ENCODE assay signal across 18 cellular contexts in genomic region chr1:112665857-112666256, GRCh38. TPM values are rescaled to one million over a fixed set of nuclear protein-coding genes. Genes with fewer than 3 reads are reported as not detected.
DNase-seq lines count a peak whose midpoint lies in the region; ATAC-seq, FAIRE-seq and TF ChIP-seq lines count a peak whose summit lies in the region.
"Had no signal": no experiment of that assay in that cellular context is flagged by ENCODE, and none has a peak within 500 bp of the region (broad histone marks: within the 10 kb centered on the region; RNA-seq: fewer than 3 reads in every experiment).

No MANE protein-coding gene starts in this region.

- H3K4me3 Mint-ChIP-seq in T-cell, result no peak overlapping the region
- H3K4me3 Mint-ChIP-seq in activated naive CD8-positive, alpha-beta T cell treated with anti-CD3 and anti-CD28 coated beads, Interleukin-2, amount 50 U/mL, for 24 hours, result no peak overlapping the region

- no peaks in the 10 kb centered on the region for H3K9me3 Mint-ChIP-seq in T-cell
- H3K9me3 Mint-ChIP-seq in activated naive CD8-positive, alpha-beta T cell treated with anti-CD3 and anti-CD28 coated beads, Interleukin-2, amount 50 U/mL, for 24 hours, result no peaks in the 10 kb centered on the region

- BruUV-seq in HepG2 (replicated peaks; lab: Mats Ljungman, UMichigan), result no TSS peak

- POLR2A ChIA-PET in HepG2 (lab: Yijun Ruan, JAX) (interaction anchor here (1.8 kb wide), 1 partner anchor 9 kb away, joined by 7 read pairs; the partner anchor contains the start of gene MOV10), T-cell (lab: Charles Lee) (interaction anchor here in 1 of 2 donors (1.2 kb wide), 1 partner anchor 9 kb away, joined by 3 read pairs; no protein-coding TSS in a partner anchor)

- H2BK120ac ChIP-seq in trophoblast cell (ENCODE audit: insufficient read depth, low read length, poor library complexity), result no peak overlapping the region

- in situ Hi-C loops in HepG2 (cut with HindIII; ENCODE audit: extremely low pct_ligation_motif_present, low pct_unique_long_range_greater_than_20kb), result no loop called here

- no peak overlapping the region for H4K8ac ChIP-seq in trophoblast cell (ENCODE audit: low read depth, low read length)

- H3K79me1 ChIP-seq in trophoblast cell (ENCODE audit: low read length), result no peaks in the 10 kb centered on the region

- intact Hi-C loops in HepG2 (cut with micrococcal nuclease; ENCODE audit: unreplicated experiment) (no loop called here), right lobe of liver (cut with DNase I) (no loop called here)

- no peaks in the 10 kb centered on the region for H3K27me3 Mint-ChIP-seq in T-cell
- H3K27me3 Mint-ChIP-seq in activated naive CD8-positive, alpha-beta T cell treated with anti-CD3 and anti-CD28 coated beads, Interleukin-2, amount 50 U/mL, for 24 hours, result no peaks in the 10 kb centered on the region

- no peak overlapping the region for H2AFZ ChIP-seq in HepG2 (ENCODE audit: low read length)
- no peak overlapping the region for H2AFZ ChIP-seq in trophoblast cell (ENCODE audit: insufficient read depth, low read length, poor library complexity)

- TF ChIP-seq EP300 in HepG2 (IDR thresholded peaks at IDR 0.05; ENCODE audit: low read depth in 2 of 2, low read length in 2 of 2) (no peak), HepG2 (CRISPR knock-in tag; IDR thresholded peaks at IDR 0.05; ENCODE audit: borderline replicate concordance) (no peak)

- TF ChIP-seq CTCF in HepG2 (CRISPR knock-in tag; IDR thresholded peaks at IDR 0.05) (no peak), right lobe of liver (IDR thresholded peaks at IDR 0.05) (no peak)

- H3K18ac ChIP-seq in trophoblast cell (ENCODE audit: low read length), result no peak overlapping the region

- no peak overlapping the region for H3K4me3 ChIP-seq in HepG2 (replicated peaks in 1 of 3; ENCODE audit: insufficient read depth in 1 of 3, low read depth in 2 of 3, low read length in 3 of 3)
- H3K4me3 ChIP-seq in right lobe of liver, result no peak overlapping the region
- no peak overlapping the region for H3K4me3 ChIP-seq in trophoblast cell (ENCODE audit: low read depth, low read length)
- no peak overlapping the region for H3K4me3 ChIP-seq in MG63

- H3K23ac ChIP-seq in trophoblast cell (ENCODE audit: low read length), result no peak overlapping the region

- DNase-seq in HepG2 (ENCODE audit: low spot score) (no peak), right lobe of liver (no peak), T-cell (no peak), trophoblast cell (peak; percentile 26 to 83), Kasumi-1 (lab: John Stamatoyannopoulos, UW) (no peak), MG63 (no peak)
- DNase-seq in activated naive CD8-positive, alpha-beta T cell treated with anti-CD3 and anti-CD28 coated beads, Interleukin-2, amount 50 U/mL, for 24 hours, result no peak
- DNase-seq in activated CD8-positive, alpha-beta memory T cell treated with anti-CD3 and anti-CD28 coated beads, Interleukin-2, amount 50 U/mL, for 4 hours, result no peak
- DNase-seq: ACHN, AML-193, DMS79, HCEC 1CT, NCI-H1436 treated with DMSO at 0.1 percent for 48 hours, NCI-H2081, NCI-H748 treated with DMSO at 0.1 percent for 48 hours, OCI-M1, SHP77 treated with DMSO at 0.1 percent for 48 hours had no signal

- H3K27ac ChIP-seq in HepG2 (ENCODE audit: extremely low read length, insufficient read depth, low read length) (no peak overlapping the region), right lobe of liver (no peak overlapping the region), trophoblast cell (ENCODE audit: low read depth, low read length) (no peak overlapping the region)

- H3K4me1 Mint-ChIP-seq in T-cell, result peaks cover 21 to 26% (median 23%) of the 10 kb centered on the region in 3 donors
- peaks cover 20% of the 10 kb centered on the region for H3K4me1 Mint-ChIP-seq in activated naive CD8-positive, alpha-beta T cell treated with anti-CD3 and anti-CD28 coated beads, Interleukin-2, amount 50 U/mL, for 24 hours

- no peak for TF ChIP-seq RAD21 in HepG2 (CRISPR knock-in tag; IDR thresholded peaks at IDR 0.05)

- H2AK5ac ChIP-seq in trophoblast cell (ENCODE audit: low read length), result no peak overlapping the region

- H3K79me2 ChIP-seq in HepG2 (ENCODE audit: insufficient read depth, low read length) (no peaks in the 10 kb centered on the region), trophoblast cell (ENCODE audit: control insufficient read depth, insufficient read depth, low read length, poor library complexity) (no peaks in the 10 kb centered on the region)

- H3K9me3 ChIP-seq in HepG2 (ENCODE audit: low read length) (no peaks in the 10 kb centered on the region), right lobe of liver (no peaks in the 10 kb centered on the region), trophoblast cell (ENCODE audit: insufficient read depth, low read depth, low read length) (no peaks in the 10 kb centered on the region), MG63 (no peaks in the 10 kb centered on the region)

- H4K20me1 ChIP-seq in HepG2 (ENCODE audit: insufficient read depth, low read length), result no peaks in the 10 kb centered on the region

- no peak overlapping the region for H3K14ac ChIP-seq in trophoblast cell (ENCODE audit: low read length)

- H4K91ac ChIP-seq in trophoblast cell (ENCODE audit: low read depth, low read length), result no peak overlapping the region

- H3K27me3 ChIP-seq in HepG2 (ENCODE audit: control insufficient read depth in 1 of 2, insufficient read depth in 2 of 2, low read length in 2 of 2) (no peaks in the 10 kb centered on the region; a peak in 1 of 5 replicates), right lobe of liver (no peaks in the 10 kb centered on the region), trophoblast cell (ENCODE audit: insufficient read depth, low read length) (no peaks in the 10 kb centered on the region), MG63 (no peaks in the 10 kb centered on the region)

- H2BK5ac ChIP-seq in trophoblast cell (ENCODE audit: low read depth, low read length, poor library complexity), result no peak overlapping the region

- peaks cover 65% of the 10 kb centered on the region for H3K36me3 Mint-ChIP-seq in T-cell
- H3K36me3 Mint-ChIP-seq in activated naive CD8-positive, alpha-beta T cell treated with anti-CD3 and anti-CD28 coated beads, Interleukin-2, amount 50 U/mL, for 24 hours (ENCODE audit: low read depth), result peaks cover 80% of the 10 kb centered on the region

- no peak overlapping the region for H3K4me2 ChIP-seq in HepG2 (ENCODE audit: low read depth, low read length)
- H3K4me2 ChIP-seq in trophoblast cell (ENCODE audit: low read length), result no peak overlapping the region

- ATAC-seq in HepG2 (no peak), right lobe of liver (no peak), T-cell (replicated peaks in 1 of 4) (no peak)
- ATAC-seq in activated naive CD8-positive, alpha-beta T cell treated with anti-CD3 and anti-CD28 coated beads, Interleukin-2, amount 50 U/mL, for 24 hours, result no peak

- no peak overlapping the region for H2BK12ac ChIP-seq in trophoblast cell (ENCODE audit: low read length)

- no peaks in the 10 kb centered on the region for H3K4me1 ChIP-seq in HepG2 (ENCODE audit: insufficient read depth, low read length)
- no peaks in the 10 kb centered on the region for H3K4me1 ChIP-seq in right lobe of liver
- no peaks in the 10 kb centered on the region for H3K4me1 ChIP-seq in trophoblast cell (ENCODE audit: control insufficient read depth in 1 of 2, insufficient read depth in 2 of 2, low read length in 2 of 2)

- TF ChIP-seq POLR2A in HepG2 (IDR thresholded peaks at IDR 0.05; ENCODE audit: insufficient read depth in 1 of 2, low read depth in 2 of 2, low read length in 2 of 2) (no peak), right lobe of liver (IDR thresholded peaks at IDR 0.05) (no peak)

- FAIRE-seq in HepG2 (lab: Jason Lieb, UNC), result no peak
- FAIRE-seq: D721Med had no signal

- no peak overlapping the region for H4K12ac ChIP-seq in trophoblast cell (ENCODE audit: low read depth, low read length)

- no peak overlapping the region for H3K4ac ChIP-seq in trophoblast cell (ENCODE audit: low read depth, low read length)

- peak overlapping the region; percentile 11 to 27 for H3K27ac Mint-ChIP-seq in T-cell
- H3K27ac Mint-ChIP-seq in activated naive CD8-positive, alpha-beta T cell treated with anti-CD3 and anti-CD28 coated beads, Interleukin-2, amount 50 U/mL, for 24 hours, result peak overlapping the region; percentile 21

- H3K36me3 ChIP-seq in HepG2 (replicated peaks in 1 of 2; ENCODE audit: control insufficient read depth in 1 of 2, insufficient read depth in 2 of 2, low read length in 2 of 2), result peaks cover 10 to 83% of the 10 kb centered on the region in 2 experiments
- peaks cover 0 to 77% (median 14%) of the 10 kb centered on the region in 4 donors for H3K36me3 ChIP-seq in right lobe of liver
- H3K36me3 ChIP-seq in trophoblast cell (ENCODE audit: control insufficient read depth in 1 of 2, insufficient read depth in 2 of 2, low read length in 2 of 2), result peaks cover 25 to 38% of the 10 kb centered on the region in 2 experiments
- peaks cover 93% of the 10 kb centered on the region for H3K36me3 ChIP-seq in MG63

- 98% methylated on average over 3 of the region's 3 CpGs for WGBS in HepG2 (ENCODE audit: low lambda C conversion rate)
- 98% methylated on average over 3 of the region's 3 CpGs for WGBS in right lobe of liver (ENCODE audit: insufficient coverage, low coverage, low lambda C conversion rate, missing lambda C conversion rate)
- WGBS in trophoblast cell (ENCODE audit: extremely low coverage, insufficient coverage, insufficient read length), result no CpG with 5 or more reads among the region's 3 CpGs

- H3K9ac ChIP-seq in HepG2 (ENCODE audit: insufficient read depth, low read depth, low read length) (no peak overlapping the region), trophoblast cell (ENCODE audit: low read length) (no peak overlapping the region)

- CTCF ChIA-PET in HepG2 (lab: Yijun Ruan, JAX; ENCODE audit: low intra/inter-chr PET ratio, low total read pairs), result no interaction called here
- CTCF ChIA-PET in T-cell (lab: Charles Lee), result interaction anchor here in 1 of 2 donors (1.5 kb wide), 2 partner anchors 7 to 9 kb away, joined by 3 to 5 read pairs; partner anchors contain the start of gene MOV10

RNA-seq across cellular contexts. Expression of gene MOV10, which starts 8.6 kb away (rescaled TPM):
- 38.0 and 56.4 TPM in 2 replicates for total RNA-seq in HepG2 (2016; rRNA removed; fragmentation: Illumina TruSeq; extraction: Trizol)
- 8.9 and 12.9 TPM in 2 replicates for total RNA-seq in HepG2 (2016; cell fraction: cytosol; rRNA removed; fragmentation: Illumina TruSeq; extraction: Trizol; ENCODE audit: low read depth)
- 38.3 and 56.0 TPM in 2 replicates for total RNA-seq in HepG2 (2016; cell fraction: insoluble cytoplasmic fraction; rRNA removed; fragmentation: Illumina TruSeq; extraction: Trizol)
- total RNA-seq in HepG2 (2016; cell fraction: membrane; rRNA removed; fragmentation: Illumina TruSeq; extraction: Trizol), result 16.5 and 18.1 TPM in 2 replicates
- 73.8 and 86.8 TPM in 2 replicates for total RNA-seq in HepG2 (2016; cell fraction: nucleus; rRNA removed; fragmentation: Illumina TruSeq; extraction: Trizol)
- 58.2 and 70.6 TPM in 2 replicates for polyA plus RNA-seq in HepG2 (2011; rRNA removed)
- 29.1 and 29.4 TPM in 2 replicates for polyA plus RNA-seq in HepG2 (2011; cell fraction: cytosol; rRNA removed)
- 312 and 401 TPM in 2 replicates for polyA plus RNA-seq in HepG2 (2011; cell fraction: nucleus; rRNA removed)
- 49.6 and 55.9 TPM in 2 replicates for polyA plus RNA-seq in HepG2 (2012)
- 11.5 and 13.4 TPM in 2 replicates for polyA plus RNA-seq in HepG2 (2016; cell fraction: cytosol; fragmentation: Illumina TruSeq; extraction: Trizol; ENCODE audit: low read depth)
- 53.0 and 64.1 TPM in 2 replicates for polyA plus RNA-seq in HepG2 (2016; cell fraction: insoluble cytoplasmic fraction; fragmentation: Illumina TruSeq; extraction: Trizol; ENCODE audit: low read depth)
- polyA plus RNA-seq in HepG2 (2016; cell fraction: membrane; fragmentation: Illumina TruSeq; extraction: Trizol; ENCODE audit: low read depth), result 20.2 and 20.9 TPM in 2 replicates
- polyA plus RNA-seq in HepG2 (2016; cell fraction: nucleus; fragmentation: Illumina TruSeq; extraction: Trizol; ENCODE audit: insufficient read depth, low read depth), result 253 and 261 TPM in 2 replicates
- 73.5 and 79.2 TPM in 2 replicates for polyA minus RNA-seq in HepG2 (2011; rRNA and poly(A)+ RNA removed; ENCODE audit: low replicate concordance)
- 22.2 and 39.1 TPM in 2 replicates for polyA minus RNA-seq in HepG2 (2011; cell fraction: cytosol; rRNA and poly(A)+ RNA removed)
- 92.0 and 96.2 TPM in 2 replicates for polyA minus RNA-seq in HepG2 (2011; cell fraction: nucleus; rRNA and poly(A)+ RNA removed)
- total RNA-seq in right lobe of liver, result 10 to 100 TPM; 32.3 to 55.8 (median 46.2) TPM
- 100 to 1,000 TPM in 1 of 5 donors, 10 to 100 TPM in 4; 71.0 to 103 (median 86.1) TPM for total RNA-seq in T-cell
- polyA plus RNA-seq in trophoblast cell (2013), result 55.1 and 55.6 TPM in 2 replicates
- 25.6 and 39.7 TPM in 2 replicates for total RNA-seq in MG63 (2014; rRNA removed; shearing (Covaris generic); ENCODE audit: low replicate concordance)

RNA-seq across cellular contexts. Expression of gene RHOC, which starts 41.1 kb away (rescaled TPM):
- total RNA-seq in HepG2 (2016; rRNA removed; fragmentation: Illumina TruSeq; extraction: Trizol), result 64.3 and 67.4 TPM in 2 replicates
- 40.7 and 41.9 TPM in 2 replicates for total RNA-seq in HepG2 (2016; cell fraction: cytosol; rRNA removed; fragmentation: Illumina TruSeq; extraction: Trizol; ENCODE audit: low read depth)
- total RNA-seq in HepG2 (2016; cell fraction: insoluble cytoplasmic fraction; rRNA removed; fragmentation: Illumina TruSeq; extraction: Trizol), result 68.8 and 78.0 TPM in 2 replicates
- total RNA-seq in HepG2 (2016; cell fraction: membrane; rRNA removed; fragmentation: Illumina TruSeq; extraction: Trizol), result 52.1 and 54.9 TPM in 2 replicates
- total RNA-seq in HepG2 (2016; cell fraction: nucleus; rRNA removed; fragmentation: Illumina TruSeq; extraction: Trizol), result 31.5 and 32.7 TPM in 2 replicates
- polyA plus RNA-seq in HepG2 (2011; rRNA removed), result 182 and 203 TPM in 2 replicates
- 242 and 267 TPM in 2 replicates for polyA plus RNA-seq in HepG2 (2011; cell fraction: cytosol; rRNA removed)
- polyA plus RNA-seq in HepG2 (2011; cell fraction: nucleus; rRNA removed), result 113 and 161 TPM in 2 replicates
- 110 and 146 TPM in 2 replicates for polyA plus RNA-seq in HepG2 (2012)
- polyA plus RNA-seq in HepG2 (2016; cell fraction: cytosol; fragmentation: Illumina TruSeq; extraction: Trizol; ENCODE audit: low read depth), result 46.2 and 50.8 TPM in 2 replicates
- 85.4 and 98.1 TPM in 2 replicates for polyA plus RNA-seq in HepG2 (2016; cell fraction: insoluble cytoplasmic fraction; fragmentation: Illumina TruSeq; extraction: Trizol; ENCODE audit: low read depth)
- polyA plus RNA-seq in HepG2 (2016; cell fraction: membrane; fragmentation: Illumina TruSeq; extraction: Trizol; ENCODE audit: low read depth), result 52.0 and 55.8 TPM in 2 replicates
- 65.0 and 66.7 TPM in 2 replicates for polyA plus RNA-seq in HepG2 (2016; cell fraction: nucleus; fragmentation: Illumina TruSeq; extraction: Trizol; ENCODE audit: insufficient read depth, low read depth)
- polyA minus RNA-seq in HepG2 (2011; rRNA and poly(A)+ RNA removed; ENCODE audit: low replicate concordance), result 93.1 and 215 TPM in 2 replicates
- 55.3 and 74.0 TPM in 2 replicates for polyA minus RNA-seq in HepG2 (2011; cell fraction: cytosol; rRNA and poly(A)+ RNA removed)
- polyA minus RNA-seq in HepG2 (2011; cell fraction: nucleus; rRNA and poly(A)+ RNA removed), result 47.8 and 64.6 TPM in 2 replicates
- total RNA-seq in right lobe of liver, result 100 to 1,000 TPM in 3 of 6 experiments, 10 to 100 TPM in 3; 47.9 to 207 (median 107) TPM
- total RNA-seq in T-cell, result 10 to 100 TPM in 3 of 5 donors, 1 to 10 TPM in 2; 6.0 to 33.2 (median 12.1) TPM
- polyA plus RNA-seq in trophoblast cell (2013), result 286 and 295 TPM in 2 replicates
- 568 and 693 TPM in 2 replicates for total RNA-seq in MG63 (2014; rRNA removed; shearing (Covaris generic); ENCODE audit: low replicate concordance)

RNA-seq across cellular contexts. Expression of gene CAPZA1, which starts 46.2 kb away (rescaled TPM):
- total RNA-seq in HepG2 (2016; rRNA removed; fragmentation: Illumina TruSeq; extraction: Trizol), result 117 and 210 TPM in 2 replicates
- 34.5 and 43.7 TPM in 2 replicates for total RNA-seq in HepG2 (2016; cell fraction: cytosol; rRNA removed; fragmentation: Illumina TruSeq; extraction: Trizol; ENCODE audit: low read depth)
- total RNA-seq in HepG2 (2016; cell fraction: insoluble cytoplasmic fraction; rRNA removed; fragmentation: Illumina TruSeq; extraction: Trizol), result 110 and 227 TPM in 2 replicates
- total RNA-seq in HepG2 (2016; cell fraction: membrane; rRNA removed; fragmentation: Illumina TruSeq; extraction: Trizol), result 48.4 and 55.0 TPM in 2 replicates
- 80.0 and 85.9 TPM in 2 replicates for total RNA-seq in HepG2 (2016; cell fraction: nucleus; rRNA removed; fragmentation: Illumina TruSeq; extraction: Trizol)
- 47.9 and 67.0 TPM in 2 replicates for polyA plus RNA-seq in HepG2 (2011; rRNA removed)
- polyA plus RNA-seq in HepG2 (2011; cell fraction: cytosol; rRNA removed), result 27.1 and 46.5 TPM in 2 replicates
- 25.9 and 45.1 TPM in 2 replicates for polyA plus RNA-seq in HepG2 (2011; cell fraction: nucleus; rRNA removed)
- 51.4 and 60.6 TPM in 2 replicates for polyA plus RNA-seq in HepG2 (2012)
- polyA plus RNA-seq in HepG2 (2016; cell fraction: cytosol; fragmentation: Illumina TruSeq; extraction: Trizol; ENCODE audit: low read depth), result 7.6 TPM in 2 replicates
- 166 and 177 TPM in 2 replicates for polyA plus RNA-seq in HepG2 (2016; cell fraction: insoluble cytoplasmic fraction; fragmentation: Illumina TruSeq; extraction: Trizol; ENCODE audit: low read depth)
- polyA plus RNA-seq in HepG2 (2016; cell fraction: membrane; fragmentation: Illumina TruSeq; extraction: Trizol; ENCODE audit: low read depth), result 30.4 and 32.0 TPM in 2 replicates
- polyA plus RNA-seq in HepG2 (2016; cell fraction: nucleus; fragmentation: Illumina TruSeq; extraction: Trizol; ENCODE audit: insufficient read depth, low read depth), result 96.3 and 112 TPM in 2 replicates
- polyA minus RNA-seq in HepG2 (2011; rRNA and poly(A)+ RNA removed; ENCODE audit: low replicate concordance), result 27.6 and 67.6 TPM in 2 replicates
- 128 and 129 TPM in 2 replicates for polyA minus RNA-seq in HepG2 (2011; cell fraction: cytosol; rRNA and poly(A)+ RNA removed)
- 122 and 123 TPM in 2 replicates for polyA minus RNA-seq in HepG2 (2011; cell fraction: nucleus; rRNA and poly(A)+ RNA removed)
- total RNA-seq in right lobe of liver, result 10 to 100 TPM; 34.8 to 85.8 (median 54.7) TPM
- total RNA-seq in T-cell, result 100 to 1,000 TPM; 115 to 189 (median 138) TPM
- 120 and 124 TPM in 2 replicates for polyA plus RNA-seq in trophoblast cell (2013)
- 362 and 392 TPM in 2 replicates for total RNA-seq in MG63 (2014; rRNA removed; shearing (Covaris generic); ENCODE audit: low replicate concordance)

RNA-seq across cellular contexts. Expression of gene ST7L, which starts 46.9 kb away (rescaled TPM):
- total RNA-seq in HepG2 (2016; rRNA removed; fragmentation: Illumina TruSeq; extraction: Trizol), result 8.7 and 19.9 TPM in 2 replicates
- total RNA-seq in HepG2 (2016; cell fraction: cytosol; rRNA removed; fragmentation: Illumina TruSeq; extraction: Trizol; ENCODE audit: low read depth), result 21.7 and 23.1 TPM in 2 replicates
- total RNA-seq in HepG2 (2016; cell fraction: insoluble cytoplasmic fraction; rRNA removed; fragmentation: Illumina TruSeq; extraction: Trizol), result 7.3 and 16.3 TPM in 2 replicates
- total RNA-seq in HepG2 (2016; cell fraction: membrane; rRNA removed; fragmentation: Illumina TruSeq; extraction: Trizol), result 9.9 and 11.4 TPM in 2 replicates
- 21.1 and 31.3 TPM in 2 replicates for total RNA-seq in HepG2 (2016; cell fraction: nucleus; rRNA removed; fragmentation: Illumina TruSeq; extraction: Trizol)
- polyA plus RNA-seq in HepG2 (2011; rRNA removed), result 8.0 and 8.6 TPM in 2 replicates
- polyA plus RNA-seq in HepG2 (2011; cell fraction: cytosol; rRNA removed), result 6.1 and 7.4 TPM in 2 replicates
- polyA plus RNA-seq in HepG2 (2011; cell fraction: nucleus; rRNA removed), result 11.6 and 12.4 TPM in 2 replicates
- 10.5 and 12.2 TPM in 2 replicates for polyA plus RNA-seq in HepG2 (2012)
- 3.4 and 3.8 TPM in 2 replicates for polyA plus RNA-seq in HepG2 (2016; cell fraction: cytosol; fragmentation: Illumina TruSeq; extraction: Trizol; ENCODE audit: low read depth)
- 7.3 and 11.1 TPM in 2 replicates for polyA plus RNA-seq in HepG2 (2016; cell fraction: insoluble cytoplasmic fraction; fragmentation: Illumina TruSeq; extraction: Trizol; ENCODE audit: low read depth)
- 4.9 and 6.2 TPM in 2 replicates for polyA plus RNA-seq in HepG2 (2016; cell fraction: membrane; fragmentation: Illumina TruSeq; extraction: Trizol; ENCODE audit: low read depth)
- polyA plus RNA-seq in HepG2 (2016; cell fraction: nucleus; fragmentation: Illumina TruSeq; extraction: Trizol; ENCODE audit: insufficient read depth, low read depth), result 31.8 and 32.7 TPM in 2 replicates
- polyA minus RNA-seq in HepG2 (2011; rRNA and poly(A)+ RNA removed; ENCODE audit: low replicate concordance), result 8.0 and 31.3 TPM in 2 replicates
- 6.1 and 9.7 TPM in 2 replicates for polyA minus RNA-seq in HepG2 (2011; cell fraction: cytosol; rRNA and poly(A)+ RNA removed)
- polyA minus RNA-seq in HepG2 (2011; cell fraction: nucleus; rRNA and poly(A)+ RNA removed), result 28.5 and 30.1 TPM in 2 replicates
- total RNA-seq in right lobe of liver, result 10 to 100 TPM in 2 of 6 experiments, 1 to 10 TPM in 4; 7.4 to 12.7 (median 8.6) TPM
- total RNA-seq in T-cell, result 10 to 100 TPM; 15.9 to 33.7 (median 17.7) TPM
- 10.6 and 11.5 TPM in 2 replicates for polyA plus RNA-seq in trophoblast cell (2013)
- total RNA-seq in MG63 (2014; rRNA removed; shearing (Covaris generic); ENCODE audit: low replicate concordance), result 13.8 and 16.7 TPM in 2 replicates

RNA-seq across cellular contexts. Expression of gene PPM1J, which starts 49.3 kb away (rescaled TPM):
- total RNA-seq in HepG2 (2016; rRNA removed; fragmentation: Illumina TruSeq; extraction: Trizol), result 0.07 TPM in 1 of 2 replicates, not detected in the other
- not detected in 2 replicates for total RNA-seq in HepG2 (2016; cell fraction: cytosol; rRNA removed; fragmentation: Illumina TruSeq; extraction: Trizol; ENCODE audit: low read depth)
- 0.09 and 0.11 TPM in 2 replicates for total RNA-seq in HepG2 (2016; cell fraction: insoluble cytoplasmic fraction; rRNA removed; fragmentation: Illumina TruSeq; extraction: Trizol)
- total RNA-seq in HepG2 (2016; cell fraction: membrane; rRNA removed; fragmentation: Illumina TruSeq; extraction: Trizol), result 0.12 TPM in 1 of 2 replicates, not detected in the other
- not detected in 2 replicates for total RNA-seq in HepG2 (2016; cell fraction: nucleus; rRNA removed; fragmentation: Illumina TruSeq; extraction: Trizol)
- polyA plus RNA-seq in HepG2 (2011; rRNA removed), result 0.22 and 0.50 TPM in 2 replicates
- 0.36 and 0.40 TPM in 2 replicates for polyA plus RNA-seq in HepG2 (2011; cell fraction: cytosol; rRNA removed)
- 1.2 TPM in 2 replicates for polyA plus RNA-seq in HepG2 (2011; cell fraction: nucleus; rRNA removed)
- polyA plus RNA-seq in HepG2 (2012), result 0.32 and 0.37 TPM in 2 replicates
- polyA plus RNA-seq in HepG2 (2016; cell fraction: cytosol; fragmentation: Illumina TruSeq; extraction: Trizol; ENCODE audit: low read depth), result not detected in 2 replicates
- not detected in 2 replicates for polyA plus RNA-seq in HepG2 (2016; cell fraction: insoluble cytoplasmic fraction; fragmentation: Illumina TruSeq; extraction: Trizol; ENCODE audit: low read depth)
- 0.09 TPM in 1 of 2 replicates, not detected in the other for polyA plus RNA-seq in HepG2 (2016; cell fraction: membrane; fragmentation: Illumina TruSeq; extraction: Trizol; ENCODE audit: low read depth)
- polyA plus RNA-seq in HepG2 (2016; cell fraction: nucleus; fragmentation: Illumina TruSeq; extraction: Trizol; ENCODE audit: insufficient read depth, low read depth), result not detected in 2 replicates
- 0.30 and 0.49 TPM in 2 replicates for polyA minus RNA-seq in HepG2 (2011; rRNA and poly(A)+ RNA removed; ENCODE audit: low replicate concordance)
- not detected in 2 replicates for polyA minus RNA-seq in HepG2 (2011; cell fraction: cytosol; rRNA and poly(A)+ RNA removed)
- polyA minus RNA-seq in HepG2 (2011; cell fraction: nucleus; rRNA and poly(A)+ RNA removed), result not detected in 2 replicates
- 1 to 10 TPM in 1 of 6 experiments, under 1 TPM in 5; 0.15 to 1.2 (median 0.40) TPM for total RNA-seq in right lobe of liver
- under 1 TPM; 0.15 to 0.77 (median 0.38) TPM for total RNA-seq in T-cell
- polyA plus RNA-seq in trophoblast cell (2013), result 2.2 and 2.3 TPM in 2 replicates
- total RNA-seq in MG63 (2014; rRNA removed; shearing (Covaris generic); ENCODE audit: low replicate concordance), result 2.4 and 2.7 TPM in 2 replicates

Comparison
In these comparisons a context has a peak if more than half of its experiments do, and no peak if none do; other contexts are left out.
1. DNase-seq: peak in trophoblast cell (2 of 2); none in HepG2 (single experiment), right lobe of liver (0 of 3), T-cell (0 of 34), activated naive CD8-positive, alpha-beta T cell treated with anti-CD3 and anti-CD28 coated beads, Interleukin-2, amount 50 U/mL, for 24 hours (single experiment), Kasumi-1 (0 of 2), activated CD8-positive, alpha-beta memory T cell treated with anti-CD3 and anti-CD28 coated beads, Interleukin-2, amount 50 U/mL, for 4 hours (single experiment) and MG63 (single experiment).